In the genomic region with DNA sequence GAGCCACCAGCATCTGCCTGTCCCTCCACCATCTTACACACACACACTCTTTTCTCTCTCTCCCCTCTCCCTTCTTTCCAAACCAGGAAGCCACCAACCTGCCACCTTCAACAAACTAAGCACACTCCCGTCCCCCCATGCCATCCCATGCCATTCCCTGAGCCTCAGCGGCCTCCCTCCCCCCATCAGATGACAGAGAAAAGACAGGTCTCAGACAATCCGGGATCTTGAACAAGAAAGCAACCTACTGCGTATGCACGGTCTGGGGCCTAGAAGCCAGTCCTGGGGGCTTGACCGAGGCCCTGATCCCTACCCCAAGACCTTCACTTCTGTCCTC, we compare ENCODE assay signal across 1 cellular context.
TF ChIP-seq lines count a peak whose summit lies in the region.

No MANE protein-coding gene starts in this region.

TF ChIP-seq in H1, 55 proteins besides CTCF, POLR2A, EP300 and RAD21:
- TF ChIP-seq SP1 (IDR thresholded peaks at IDR 0.05; ENCODE audit: low read depth, low read length) (no peak), CBX8 (IDR thresholded peaks at IDR 0.05; ENCODE audit: borderline replicate concordance, low read depth, low read length) (no peak), GABPA (IDR thresholded peaks at IDR 0.05; ENCODE audit: borderline replicate concordance, insufficient read depth, low read length) (no peak), CBX5 (IDR thresholded peaks at IDR 0.05; ENCODE audit: low read depth, low read length) (no peak), BRCA1 (IDR thresholded peaks at IDR 0.05; ENCODE audit: low read depth, low read length) (no peak), SIX5 (IDR thresholded peaks at IDR 0.05; ENCODE audit: low read depth, low read length) (no peak)
- TF ChIP-seq, protein P1, sequence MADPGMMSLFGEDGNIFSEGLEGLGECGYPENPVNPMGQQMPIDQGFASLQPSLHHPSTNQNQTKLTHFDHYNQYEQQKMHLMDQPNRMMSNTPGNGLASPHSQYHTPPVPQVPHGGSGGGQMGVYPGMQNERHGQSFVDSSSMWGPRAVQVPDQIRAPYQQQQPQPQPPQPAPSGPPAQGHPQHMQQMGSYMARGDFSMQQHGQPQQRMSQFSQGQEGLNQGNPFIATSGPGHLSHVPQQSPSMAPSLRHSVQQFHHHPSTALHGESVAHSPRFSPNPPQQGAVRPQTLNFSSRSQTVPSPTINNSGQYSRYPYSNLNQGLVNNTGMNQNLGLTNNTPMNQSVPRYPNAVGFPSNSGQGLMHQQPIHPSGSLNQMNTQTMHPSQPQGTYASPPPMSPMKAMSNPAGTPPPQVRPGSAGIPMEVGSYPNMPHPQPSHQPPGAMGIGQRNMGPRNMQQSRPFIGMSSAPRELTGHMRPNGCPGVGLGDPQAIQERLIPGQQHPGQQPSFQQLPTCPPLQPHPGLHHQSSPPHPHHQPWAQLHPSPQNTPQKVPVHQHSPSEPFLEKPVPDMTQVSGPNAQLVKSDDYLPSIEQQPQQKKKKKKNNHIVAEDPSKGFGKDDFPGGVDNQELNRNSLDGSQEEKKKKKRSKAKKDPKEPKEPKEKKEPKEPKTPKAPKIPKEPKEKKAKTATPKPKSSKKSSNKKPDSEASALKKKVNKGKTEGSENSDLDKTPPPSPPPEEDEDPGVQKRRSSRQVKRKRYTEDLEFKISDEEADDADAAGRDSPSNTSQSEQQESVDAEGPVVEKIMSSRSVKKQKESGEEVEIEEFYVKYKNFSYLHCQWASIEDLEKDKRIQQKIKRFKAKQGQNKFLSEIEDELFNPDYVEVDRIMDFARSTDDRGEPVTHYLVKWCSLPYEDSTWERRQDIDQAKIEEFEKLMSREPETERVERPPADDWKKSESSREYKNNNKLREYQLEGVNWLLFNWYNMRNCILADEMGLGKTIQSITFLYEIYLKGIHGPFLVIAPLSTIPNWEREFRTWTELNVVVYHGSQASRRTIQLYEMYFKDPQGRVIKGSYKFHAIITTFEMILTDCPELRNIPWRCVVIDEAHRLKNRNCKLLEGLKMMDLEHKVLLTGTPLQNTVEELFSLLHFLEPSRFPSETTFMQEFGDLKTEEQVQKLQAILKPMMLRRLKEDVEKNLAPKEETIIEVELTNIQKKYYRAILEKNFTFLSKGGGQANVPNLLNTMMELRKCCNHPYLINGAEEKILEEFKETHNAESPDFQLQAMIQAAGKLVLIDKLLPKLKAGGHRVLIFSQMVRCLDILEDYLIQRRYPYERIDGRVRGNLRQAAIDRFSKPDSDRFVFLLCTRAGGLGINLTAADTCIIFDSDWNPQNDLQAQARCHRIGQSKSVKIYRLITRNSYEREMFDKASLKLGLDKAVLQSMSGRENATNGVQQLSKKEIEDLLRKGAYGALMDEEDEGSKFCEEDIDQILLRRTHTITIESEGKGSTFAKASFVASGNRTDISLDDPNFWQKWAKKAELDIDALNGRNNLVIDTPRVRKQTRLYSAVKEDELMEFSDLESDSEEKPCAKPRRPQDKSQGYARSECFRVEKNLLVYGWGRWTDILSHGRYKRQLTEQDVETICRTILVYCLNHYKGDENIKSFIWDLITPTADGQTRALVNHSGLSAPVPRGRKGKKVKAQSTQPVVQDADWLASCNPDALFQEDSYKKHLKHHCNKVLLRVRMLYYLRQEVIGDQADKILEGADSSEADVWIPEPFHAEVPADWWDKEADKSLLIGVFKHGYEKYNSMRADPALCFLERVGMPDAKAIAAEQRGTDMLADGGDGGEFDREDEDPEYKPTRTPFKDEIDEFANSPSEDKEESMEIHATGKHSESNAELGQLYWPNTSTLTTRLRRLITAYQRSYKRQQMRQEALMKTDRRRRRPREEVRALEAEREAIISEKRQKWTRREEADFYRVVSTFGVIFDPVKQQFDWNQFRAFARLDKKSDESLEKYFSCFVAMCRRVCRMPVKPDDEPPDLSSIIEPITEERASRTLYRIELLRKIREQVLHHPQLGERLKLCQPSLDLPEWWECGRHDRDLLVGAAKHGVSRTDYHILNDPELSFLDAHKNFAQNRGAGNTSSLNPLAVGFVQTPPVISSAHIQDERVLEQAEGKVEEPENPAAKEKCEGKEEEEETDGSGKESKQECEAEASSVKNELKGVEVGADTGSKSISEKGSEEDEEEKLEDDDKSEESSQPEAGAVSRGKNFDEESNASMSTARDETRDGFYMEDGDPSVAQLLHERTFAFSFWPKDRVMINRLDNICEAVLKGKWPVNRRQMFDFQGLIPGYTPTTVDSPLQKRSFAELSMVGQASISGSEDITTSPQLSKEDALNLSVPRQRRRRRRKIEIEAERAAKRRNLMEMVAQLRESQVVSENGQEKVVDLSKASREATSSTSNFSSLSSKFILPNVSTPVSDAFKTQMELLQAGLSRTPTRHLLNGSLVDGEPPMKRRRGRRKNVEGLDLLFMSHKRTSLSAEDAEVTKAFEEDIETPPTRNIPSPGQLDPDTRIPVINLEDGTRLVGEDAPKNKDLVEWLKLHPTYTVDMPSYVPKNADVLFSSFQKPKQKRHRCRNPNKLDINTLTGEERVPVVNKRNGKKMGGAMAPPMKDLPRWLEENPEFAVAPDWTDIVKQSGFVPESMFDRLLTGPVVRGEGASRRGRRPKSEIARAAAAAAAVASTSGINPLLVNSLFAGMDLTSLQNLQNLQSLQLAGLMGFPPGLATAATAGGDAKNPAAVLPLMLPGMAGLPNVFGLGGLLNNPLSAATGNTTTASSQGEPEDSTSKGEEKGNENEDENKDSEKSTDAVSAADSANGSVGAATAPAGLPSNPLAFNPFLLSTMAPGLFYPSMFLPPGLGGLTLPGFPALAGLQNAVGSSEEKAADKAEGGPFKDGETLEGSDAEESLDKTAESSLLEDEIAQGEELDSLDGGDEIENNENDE (IDR thresholded peaks at IDR 0.05; ENCODE audit: insufficient replicate concordance, low read length) = no peak
